Comparison of ENCODE assay signal across 2 cellular contexts in the genomic region with DNA sequence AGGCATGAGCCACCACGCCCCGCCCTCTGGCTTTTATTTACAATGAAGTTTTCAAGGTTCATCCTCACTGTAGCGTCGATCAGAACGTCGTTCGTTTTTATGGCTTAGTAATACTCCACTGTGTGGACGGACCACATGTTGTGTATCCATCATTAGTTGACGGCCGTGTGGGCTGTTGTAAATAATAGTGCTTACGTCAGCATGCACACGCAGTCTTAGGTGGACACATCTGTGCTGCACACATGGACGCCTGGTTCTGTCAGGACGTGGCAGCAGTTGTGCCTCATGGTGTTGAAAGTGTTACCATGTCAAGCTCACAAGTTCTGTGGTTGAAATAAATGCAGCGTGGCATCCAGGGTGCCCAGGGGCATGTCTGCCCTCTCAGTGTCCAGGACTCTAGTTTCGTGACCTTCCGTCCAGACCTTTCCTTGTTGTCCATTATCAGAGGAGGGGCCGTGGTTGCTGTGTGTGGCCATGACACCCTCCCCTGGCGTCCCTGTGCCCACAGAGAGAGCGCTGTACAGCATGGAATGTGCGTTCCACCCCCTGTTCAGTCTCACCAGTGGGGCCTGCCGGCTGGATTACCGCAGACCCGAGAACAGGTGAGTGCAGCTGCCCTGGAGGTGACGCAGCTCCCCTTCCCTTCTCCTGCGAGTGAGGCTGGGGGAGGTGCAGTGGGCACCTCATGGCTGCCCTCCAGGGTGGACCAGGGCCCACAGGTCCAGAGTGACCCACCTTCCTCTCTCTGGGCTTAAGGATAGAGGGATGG.
A peak's percentile ranks its signal among the peaks of the same experiment; 100 is the strongest.
TF ChIP-seq lines count a peak whose summit lies in the region.

No MANE protein-coding gene starts in this region.

TF ChIP-seq in HEK293, 187 proteins besides CTCF, POLR2A, EP300 and RAD21:
- TF ChIP-seq GLI2 (tag by site-specific recombination; IDR thresholded peaks at IDR 0.05; ENCODE audit: borderline replicate concordance, low read depth) (no peak), ZNF146 (tag by site-specific recombination; IDR thresholded peaks at IDR 0.05) (0 out of 2 replicates have a peak, but pooled peaks have one; percentile 22)

TF ChIP-seq in GM12878, 131 proteins besides CTCF, POLR2A, EP300 and RAD21:
- no peak for TF ChIP-seq CHD1 (IDR thresholded peaks at IDR 0.05; ENCODE audit: low read depth, low read length)
- TF ChIP-seq, protein P1, sequence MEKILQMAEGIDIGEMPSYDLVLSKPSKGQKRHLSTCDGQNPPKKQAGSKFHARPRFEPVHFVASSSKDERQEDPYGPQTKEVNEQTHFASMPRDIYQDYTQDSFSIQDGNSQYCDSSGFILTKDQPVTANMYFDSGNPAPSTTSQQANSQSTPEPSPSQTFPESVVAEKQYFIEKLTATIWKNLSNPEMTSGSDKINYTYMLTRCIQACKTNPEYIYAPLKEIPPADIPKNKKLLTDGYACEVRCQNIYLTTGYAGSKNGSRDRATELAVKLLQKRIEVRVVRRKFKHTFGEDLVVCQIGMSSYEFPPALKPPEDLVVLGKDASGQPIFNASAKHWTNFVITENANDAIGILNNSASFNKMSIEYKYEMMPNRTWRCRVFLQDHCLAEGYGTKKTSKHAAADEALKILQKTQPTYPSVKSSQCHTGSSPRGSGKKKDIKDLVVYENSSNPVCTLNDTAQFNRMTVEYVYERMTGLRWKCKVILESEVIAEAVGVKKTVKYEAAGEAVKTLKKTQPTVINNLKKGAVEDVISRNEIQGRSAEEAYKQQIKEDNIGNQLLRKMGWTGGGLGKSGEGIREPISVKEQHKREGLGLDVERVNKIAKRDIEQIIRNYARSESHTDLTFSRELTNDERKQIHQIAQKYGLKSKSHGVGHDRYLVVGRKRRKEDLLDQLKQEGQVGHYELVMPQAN (conservative IDR thresholded peaks at IDR 0.05) = no peak
- TF ChIP-seq SMARCA5 (IDR thresholded peaks at IDR 0.05) = no peak
- no peak for TF ChIP-seq CEBPZ (IDR thresholded peaks at IDR 0.05; ENCODE audit: low read depth, low read length)
- no peak for TF ChIP-seq NFYA (IDR thresholded peaks at IDR 0.05; ENCODE audit: borderline replicate concordance, low read depth, low read length)
- no peak for TF ChIP-seq NR2F1 (conservative IDR thresholded peaks at IDR 0.05)
- no peak for TF ChIP-seq NR2C2 (IDR thresholded peaks at IDR 0.05; ENCODE audit: borderline replicate concordance, control insufficient read depth, insufficient read length, low read depth)
- TF ChIP-seq ETV6 (conservative IDR thresholded peaks at IDR 0.05 in 1 of 2, IDR thresholded peaks at IDR 0.05 in 1 of 2; ENCODE audit: borderline replicate concordance in 1 of 2, low read depth in 1 of 2) = no peak
- no peak for TF ChIP-seq FOXK2 (IDR thresholded peaks at IDR 0.05)
- no peak for TF ChIP-seq ZNF274 (IDR thresholded peaks at IDR 0.05; ENCODE audit: insufficient read depth, insufficient read length)
- no peak for TF ChIP-seq POLR2AphosphoS5 (IDR thresholded peaks at IDR 0.05; ENCODE audit: low read length)
- TF ChIP-seq CREM (IDR thresholded peaks at IDR 0.05; ENCODE audit: low read depth) = no peak
- no peak for TF ChIP-seq YBX1 (IDR thresholded peaks at IDR 0.05)
- no peak for TF ChIP-seq MTA3 (IDR thresholded peaks at IDR 0.05; ENCODE audit: borderline replicate concordance, low read length)
